Comparison of ENCODE assay signal across 14 cellular contexts in genomic region chr9:27462434-27462833, GRCh38.
DNase-seq lines count a peak whose midpoint lies in the region; ATAC-seq, FAIRE-seq and TF ChIP-seq lines count a peak whose summit lies in the region.
"Had no signal": no experiment of that assay in that cellular context is flagged by ENCODE, and none has a peak within 500 bp of the region (broad histone marks: within the 10 kb centered on the region; RNA-seq: fewer than 3 reads in every experiment).

No MANE protein-coding gene starts in this region.

- no peaks in the 10 kb centered on the region for H3K27me3 ChIP-seq in Caco-2 (replicated peaks; ENCODE audit: control insufficient read depth, insufficient read depth, low read length)
- H3K27me3 ChIP-seq in K562 (ENCODE audit: control insufficient read depth in 2 of 2, insufficient read depth in 2 of 2, low read length in 2 of 2) = no peaks in the 10 kb centered on the region
- no peaks in the 10 kb centered on the region for H3K27me3 ChIP-seq in lower lobe of right lung (ENCODE audit: low read depth)
- H3K27me3 ChIP-seq in testis = no peaks in the 10 kb centered on the region
- H3K27me3 ChIP-seq in dorsolateral prefrontal cortex = no peaks in the 10 kb centered on the region
- H3K27me3 ChIP-seq: BLaER1 treated with 17β-estradiol and CSF1 and Interleukin-3, amounts not matched to agents 10 nM and 100 nM had no signal

- H3K27ac Mint-ChIP-seq in Caco-2 (ENCODE audit: unreplicated experiment) = peak overlapping the region; percentile 46
- H3K27ac Mint-ChIP-seq: GM23338 had no signal

- H3K9me3 Mint-ChIP-seq in Caco-2 (ENCODE audit: unreplicated experiment) = no peaks in the 10 kb centered on the region

- H3K9me3 ChIP-seq in Caco-2 (no peaks in the 10 kb centered on the region), K562 (replicated peaks; ENCODE audit: control insufficient read depth, insufficient read depth, low read depth, low read length) (no peaks in the 10 kb centered on the region; the same call in 1 of the 2 replicates), lower lobe of right lung (no peaks in the 10 kb centered on the region), testis (no peaks in the 10 kb centered on the region)

- peaks cover 7% of the 10 kb centered on the region for H3K4me1 Mint-ChIP-seq in Caco-2 (ENCODE audit: low read depth, unreplicated experiment)

- TF ChIP-seq EP300 in K562 (IDR thresholded peaks at IDR 0.05; ENCODE audit: low read length) = peak; percentile 90

- TF ChIP-seq POLR2A in K562 (conservative IDR thresholded peaks at IDR 0.05) = no peak
- no peak for TF ChIP-seq POLR2A in testis (IDR thresholded peaks at IDR 0.05)

- H3K79me2 ChIP-seq in K562 (ENCODE audit: control insufficient read depth, insufficient read depth, low read length) = peaks cover 52% of the 10 kb centered on the region

- H2AFZ ChIP-seq in K562 (ENCODE audit: low read depth, low read length) = no peak overlapping the region
- H2AFZ ChIP-seq: GM23338 had no signal

- POLR2A ChIA-PET in Caco-2 (lab: Charles Lee) = no interaction called here
- POLR2A ChIA-PET in K562 (lab: Yijun Ruan, JAX) = no interaction called here

- no peak overlapping the region for H3K4me3 ChIP-seq in Caco-2 (ENCODE audit: low read depth, low read length)
- H3K4me3 ChIP-seq in K562 = no peak overlapping the region
- H3K4me3 ChIP-seq in lower lobe of right lung = no peak overlapping the region
- H3K4me3 ChIP-seq in testis = no peak overlapping the region
- H3K4me3 ChIP-seq in dorsolateral prefrontal cortex = no peak overlapping the region
- H3K4me3 ChIP-seq: BLaER1 treated with 17β-estradiol and CSF1 and Interleukin-3, amounts not matched to agents 10 nM and 100 nM; GM23338 had no signal

- ATAC-seq in K562 (peak; percentile 52; the same call in 2 of the 3 replicates), lower lobe of right lung (peak; percentile 19 to 57), HG03159 (IDR thresholded peaks at IDR 0.05; ENCODE audit: unreplicated experiment) (no peak)
- ATAC-seq: GM23338, HCT116 had no signal

- 0 out of 2 replicates have a peak overlapping the region, but pooled peaks have one; percentile 37 for H3K4me2 ChIP-seq in K562 (ENCODE audit: insufficient read depth, low read length)
- H3K4me2 ChIP-seq: GM23338 had no signal

- BruUV-seq in Caco-2 (replicated peaks; lab: Mats Ljungman, UMichigan) = no TSS peak
- no TSS peak for BruUV-seq in K562 (replicated peaks; lab: Mats Ljungman, UMichigan)

- WGBS in K562 (ENCODE audit: insufficient coverage, low coverage, missing lambda C conversion rate) = 0% methylated on average over 2 of the region's 2 CpGs
- WGBS in testis, 2 donors = 55 to 73% methylated on average over 2 of the region's 2 CpGs

- no peaks in the 10 kb centered on the region for H3K36me3 ChIP-seq in Caco-2 (ENCODE audit: control insufficient read depth, insufficient read depth, low read length)
- H3K36me3 ChIP-seq in K562 (ENCODE audit: control insufficient read depth, insufficient read depth, low read length) = 0 out of 3 replicates have a peak, but pooled peaks cover 5% of the 10 kb centered on the region
- H3K36me3 ChIP-seq in lower lobe of right lung = no peaks in the 10 kb centered on the region
- H3K36me3 ChIP-seq in testis (ENCODE audit: low read depth, missing control alignments) = no peaks in the 10 kb centered on the region

- H3K27ac ChIP-seq in K562 (ENCODE audit: extremely low read depth, low read depth, low read length) (peak overlapping the region; percentile 76), lower lobe of right lung (no peak overlapping the region), testis (peak overlapping the region; percentile 27 to 32), dorsolateral prefrontal cortex (peak overlapping the region in 5 of 59 donors; percentile 10 to 60 (median 25))

- FAIRE-seq in K562 (lab: Jason Lieb, UNC) = peak; percentile 71

- no peaks in the 10 kb centered on the region for H3K27me3 Mint-ChIP-seq in Caco-2 (ENCODE audit: insufficient read depth, unreplicated experiment)

- peak overlapping the region in 1 of 2 experiments; percentile 59; a peak in 2 of 4 replicates for H3K9ac ChIP-seq in K562 (ENCODE audit: insufficient read depth in 1 of 2, low read depth in 2 of 2, low read length in 2 of 2)
- H3K9ac ChIP-seq: BLaER1 treated with 17β-estradiol and CSF1 and Interleukin-3, amounts not matched to agents 10 nM and 100 nM had no signal

- H3K9me1 ChIP-seq in K562 (ENCODE audit: control insufficient read depth, insufficient read depth, low read length) = no peaks in the 10 kb centered on the region

- TF ChIP-seq CTCF in Caco-2 (IDR thresholded peaks at IDR 0.05; ENCODE audit: insufficient read depth in 1 of 2, low read depth in 1 of 2, low read length in 1 of 2, severe bottlenecking in 1 of 2, unreplicated experiment in 1 of 2) = no peak
- TF ChIP-seq CTCF in K562 (IDR thresholded peaks at IDR 0.05 in 2 of 3, conservative IDR thresholded peaks at IDR 0.05 in 1 of 3; ENCODE audit: insufficient read depth in 2 of 3, low read depth in 1 of 3, low read length in 3 of 3) = no peak
- no peak for TF ChIP-seq CTCF in lower lobe of right lung (IDR thresholded peaks at IDR 0.05)
- no peak for TF ChIP-seq CTCF in testis (IDR thresholded peaks at IDR 0.05)
- TF ChIP-seq CTCF in dorsolateral prefrontal cortex (IDR thresholded peaks at IDR 0.05 in 54 of 56, conservative IDR thresholded peaks at IDR 0.05 in 2 of 56; ENCODE audit: low read depth in 1 of 56, partially characterized antibody in 56 of 56) = no peak

- CTCF ChIA-PET in Caco-2 (lab: Charles Lee) (no interaction called here), K562 (lab: Yijun Ruan, JAX; ENCODE audit: low intra/inter-chr PET ratio) (no interaction called here)

- DNase-seq in Caco-2 (no peak), K562 (ENCODE audit: extremely low read depth in 1 of 4, low spot score in 3 of 4) (peak; percentile 10 to 56 (median 12)), lower lobe of right lung (no peak), testis (no peak), dorsolateral prefrontal cortex (no peak), DMS79 (lab: John Stamatoyannopoulos, UW) (no peak), NCI-H146 (lab: John Stamatoyannopoulos, UW) (no peak)
- DNase-seq: NCI-H2029, NCI-H2171, NCI-H446 had no signal

- no peaks in the 10 kb centered on the region for H4K20me1 ChIP-seq in K562 (replicated peaks; ENCODE audit: control insufficient read depth, insufficient read depth, low read length)
- H4K20me1 ChIP-seq: BLaER1 treated with 17β-estradiol and CSF1 and Interleukin-3, amounts not matched to agents 10 nM and 100 nM had no signal

- no peak for TF ChIP-seq RAD21 in K562 (CRISPR knock-in tag; conservative IDR thresholded peaks at IDR 0.05 in 1 of 2, IDR thresholded peaks at IDR 0.05 in 1 of 2)

- in situ Hi-C loops in K562 (cut with MboI) = no loop called here

- no peak overlapping the region for H3K4me3 Mint-ChIP-seq in Caco-2 (ENCODE audit: unreplicated experiment)
- H3K4me3 Mint-ChIP-seq: GM23338 had no signal

- intact Hi-C loops in Caco-2 (cut with micrococcal nuclease; ENCODE audit: unreplicated experiment) = no loop called here
- intact Hi-C loops in K562 (cut with micrococcal nuclease) = loop anchor here (5.0 kb wide), 1 partner anchor 65 kb away; the partner anchor contains the start of gene MOB3B
- intact Hi-C loops in lower lobe of right lung (cut with DNase I) = no loop called here
- intact Hi-C loops in testis (cut with DNase I; ENCODE audit: low total_unique reads) = no loop called here
- intact Hi-C loops in dorsolateral prefrontal cortex (cut with DNase I) = no loop called here

- H3K4me1 ChIP-seq in Caco-2 (peaks cover 14% of the 10 kb centered on the region), K562 (replicated peaks in 1 of 2; ENCODE audit: control insufficient read depth in 2 of 2, insufficient read depth in 2 of 2, low read length in 2 of 2) (peaks cover 0 to 28% of the 10 kb centered on the region in 2 experiments; a peak in 3 of 5 replicates), lower lobe of right lung (peaks cover 23% of the 10 kb centered on the region), testis (peaks cover 20% of the 10 kb centered on the region)

- no peaks in the 10 kb centered on the region for H3K36me3 Mint-ChIP-seq in Caco-2 (ENCODE audit: insufficient read depth, unreplicated experiment)

TF ChIP-seq in K562, 482 proteins besides CTCF, POLR2A, EP300 and RAD21 (continues in another document):
- TF ChIP-seq POLR2AphosphoS2 (IDR thresholded peaks at IDR 0.05; ENCODE audit: low read length) (no peak), L3MBTL2 (IDR thresholded peaks at IDR 0.05) (no peak), FOXO4 (CRISPR knock-in tag; IDR thresholded peaks at IDR 0.05) (no peak), IRF2 (CRISPR knock-in tag; IDR thresholded peaks at IDR 0.05) (no peak), ELF2 (CRISPR knock-in tag; IDR thresholded peaks at IDR 0.05) (no peak), NFE2 (IDR thresholded peaks at IDR 0.05; ENCODE audit: low read depth) (no peak), NUFIP1 (IDR thresholded peaks at IDR 0.05; ENCODE audit: partially characterized antibody) (no peak), ZNF133 (CRISPR knock-in tag; IDR thresholded peaks at IDR 0.05) (no peak), ILF3 (IDR thresholded peaks at IDR 0.05; ENCODE audit: borderline replicate concordance) (no peak), KDM2B (CRISPR knock-in tag; IDR thresholded peaks at IDR 0.05) (no peak), TCF3 (CRISPR knock-in tag; IDR thresholded peaks at IDR 0.05) (peak; percentile 24; the same call in 1 of the 2 replicates), SNAPC5 (CRISPR knock-in tag; IDR thresholded peaks at IDR 0.05) (no peak), FOXA3 (CRISPR knock-in tag; conservative IDR thresholded peaks at IDR 0.05 in 1 of 2, IDR thresholded peaks at IDR 0.05 in 1 of 2) (peak in 1 of 2 experiments; percentile 52; a peak in 2 of 4 replicates)

Comparison
In these comparisons a context has a peak if more than half of its experiments do, and no peak if none do; other contexts are left out.
1. DNase-seq: peak in K562 (4 of 4); none in Caco-2 (0 of 2), lower lobe of right lung (single experiment), testis (single experiment), dorsolateral prefrontal cortex (0 of 10), DMS79 (single experiment) and NCI-H146 (single experiment).